ENCODE assay signal across 7 cellular contexts in genomic region chr16:46394149-46394548, GRCh38.
DNase-seq lines count a peak whose midpoint lies in the region; FAIRE-seq lines count a peak whose summit lies in the region.
"Not testable (repeated sequence)": the region's sequence is repeated elsewhere in the genome, so short reads cannot be mapped to it uniquely, and the experiment has no call there.

No MANE protein-coding gene starts in this region.

- H3K36me3 Mint-ChIP-seq in activated CD4-positive, alpha-beta T cell treated with anti-CD3 and anti-CD28 coated beads, Interleukin-2, amount 10 ng/mL, durations not matched to agents 7 days and 5 days (ENCODE audit: low read depth), result not testable (repeated sequence)

- POLR2A ChIA-PET in activated CD4-positive, alpha-beta T cell treated with anti-CD3 and anti-CD28 coated beads, Interleukin-2, amount 10 ng/mL, durations not matched to agents 7 days and 5 days (lab: Charles Lee), result not testable (repeated sequence)

- not testable (repeated sequence) for H3K4me1 Mint-ChIP-seq in activated CD4-positive, alpha-beta T cell treated with anti-CD3 and anti-CD28 coated beads, Interleukin-2, amount 10 ng/mL, durations not matched to agents 7 days and 5 days

- FAIRE-seq in RCC 7860 (lab: Jason Lieb, UNC), result not testable (repeated sequence)

- in situ Hi-C loops in KBM-7 (cut with MboI; ENCODE audit: low pct_unique_long_range_greater_than_20kb, low sequenced_read_pairs), result not testable (repeated sequence)

- not testable (repeated sequence) for H3K9me3 Mint-ChIP-seq in activated CD4-positive, alpha-beta T cell treated with anti-CD3 and anti-CD28 coated beads, Interleukin-2, amount 10 ng/mL, durations not matched to agents 7 days and 5 days

- H3K4me3 Mint-ChIP-seq in activated CD4-positive, alpha-beta T cell treated with anti-CD3 and anti-CD28 coated beads, Interleukin-2, amount 10 ng/mL, durations not matched to agents 7 days and 5 days, result not testable (repeated sequence)

- peak; percentile 14 for DNase-seq in A172 (ENCODE audit: low spot score)
- peak; percentile 16 for DNase-seq in KBM-7
- DNase-seq in RCC 7860 (ENCODE audit: low spot score), result peak; percentile 29
- peak; percentile 7 for DNase-seq in activated CD4-positive, alpha-beta T cell treated with anti-CD3 and anti-CD28 coated beads, Interleukin-2, amount 10 ng/mL, durations not matched to agents 7 days and 5 days
- DNase-seq in dedifferentiated amniotic fluid mesenchymal stem cell (ENCODE audit: extremely low spot score), result peak; percentile 14
- peak; percentile 81 for DNase-seq in kidney tubule cell (ENCODE audit: low spot score)
- peak; percentile 31 for DNase-seq in pons (ENCODE audit: low spot score)

- H3K27me3 Mint-ChIP-seq in activated CD4-positive, alpha-beta T cell treated with anti-CD3 and anti-CD28 coated beads, Interleukin-2, amount 10 ng/mL, durations not matched to agents 7 days and 5 days, result not testable (repeated sequence)

- CTCF ChIA-PET in activated CD4-positive, alpha-beta T cell treated with anti-CD3 and anti-CD28 coated beads, Interleukin-2, amount 10 ng/mL, durations not matched to agents 7 days and 5 days (lab: Charles Lee), result not testable (repeated sequence)

- not testable (repeated sequence) for H3K27ac Mint-ChIP-seq in activated CD4-positive, alpha-beta T cell treated with anti-CD3 and anti-CD28 coated beads, Interleukin-2, amount 10 ng/mL, durations not matched to agents 7 days and 5 days

Comparison
In these comparisons a context has a peak if more than half of its experiments do, and no peak if none do; other contexts are left out.
1. Peak in every context shown above with its lines: DNase-seq.
2. DNase-seq: peak in every context shown above with its lines; median percentile 81 in kidney tubule cell; 31 in pons; 29 in RCC 7860; 16 in KBM-7; 14 in A172; 14 in dedifferentiated amniotic fluid mesenchymal stem cell; 7 in activated CD4-positive, alpha-beta T cell treated with anti-CD3 and anti-CD28 coated beads, Interleukin-2, amount 10 ng/mL, durations not matched to agents 7 days and 5 days.